ENCODE assay signal across 19 cellular contexts in genomic region chr1:107443027-107443426, GRCh38.
"Had no signal": no experiment of that assay in that cellular context is flagged by ENCODE, and none has a peak within 500 bp of the region (broad histone marks: within the 10 kb centered on the region; RNA-seq: fewer than 3 reads in every experiment).

No MANE protein-coding gene starts in this region.

- H3K4me3 ChIP-seq: cardiac muscle cell, lower lobe of right lung, sigmoid colon, smooth muscle cell, upper lobe of right lung had no signal

- H3K27me3 ChIP-seq: foreskin keratinocyte, sigmoid colon, upper lobe of right lung had no signal

- DNase-seq: activated CD8-positive, alpha-beta memory T cell treated with anti-CD3 and anti-CD28 coated beads, Interleukin-2, amount 50 U/mL, for 48 hours; activated naive CD4-positive, alpha-beta T cell; activated T-cell treated with anti-CD3 and anti-CD28 coated beads, Interleukin-2, amount 50 U/mL, for 4 hours; foreskin keratinocyte; kidney; lower lobe of right lung; naive thymus-derived CD4-positive, alpha-beta T cell; retina; sigmoid colon; stimulated activated CD4-positive, alpha-beta T cell treated with anti-CD3 and anti-CD28 coated beads, Interleukin-15, amount 100 ng/mL, for 24 hours; stimulated activated naive CD4-positive, alpha-beta T cell; T-helper 9 cell; upper lobe of right lung had no signal

- H3K4me1 ChIP-seq: foreskin keratinocyte, lower lobe of right lung, sigmoid colon, upper lobe of right lung had no signal

- H3K9me3 Mint-ChIP-seq: activated T-cell treated with anti-CD3 and anti-CD28 coated beads, Interleukin-2, amount 50 U/mL, for 4 hours; activated T-helper 2 cell treated with anti-CD3 and anti-CD28 coated beads, Interferon-gamma antibody, Interleukin-2, Interleukin-4, amounts not matched to agents 10 μg/mL and 5 μg/mL and 100 μg/mL, durations not matched to agents 14 hours and 24 hours and 36 hours; naive thymus-derived CD4-positive, alpha-beta T cell; neural crest cell; WTC11 had no signal

- H3K9me3 ChIP-seq: lower lobe of right lung, sigmoid colon, upper lobe of right lung had no signal

- H3K27ac ChIP-seq: cardiac muscle cell, foreskin keratinocyte, lower lobe of right lung, sigmoid colon, upper lobe of right lung had no signal

- H3K36me3 Mint-ChIP-seq: activated naive CD8-positive, alpha-beta T cell; naive thymus-derived CD4-positive, alpha-beta T cell; WTC11 had no signal

- H3K36me3 ChIP-seq: cardiac muscle cell, lower lobe of right lung, sigmoid colon, upper lobe of right lung had no signal

- H3K27ac Mint-ChIP-seq: activated naive CD8-positive, alpha-beta T cell; activated T-helper 2 cell treated with anti-CD3 and anti-CD28 coated beads, Interferon-gamma antibody, Interleukin-2, Interleukin-4, amounts not matched to agents 10 μg/mL and 5 μg/mL and 100 μg/mL, durations not matched to agents 14 hours and 24 hours and 36 hours; naive thymus-derived CD4-positive, alpha-beta T cell; WTC11 had no signal

- H3K4me1 Mint-ChIP-seq: neural crest cell had no signal

- H3K4me3 Mint-ChIP-seq: activated naive CD8-positive, alpha-beta T cell; activated T-cell treated with anti-CD3 and anti-CD28 coated beads, Interleukin-2, amount 50 U/mL, for 4 hours; naive thymus-derived CD4-positive, alpha-beta T cell; neural crest cell; WTC11 had no signal

- ATAC-seq: activated T-cell treated with anti-CD3 and anti-CD28 coated beads, Interleukin-2, amount 50 U/mL, for 4 hours; foreskin keratinocyte; lower lobe of right lung; naive thymus-derived CD4-positive, alpha-beta T cell; upper lobe of right lung; WTC11 had no signal
